Comparison of ENCODE assay signal across 25 cellular contexts in genomic region chr11:76639621-76640020, GRCh38. TPM values are rescaled to one million over a fixed set of nuclear protein-coding genes. Genes with fewer than 3 reads are reported as not detected.
"Had no signal": no experiment of that assay in that cellular context is flagged by ENCODE, and none has a peak within 500 bp of the region (broad histone marks: within the 10 kb centered on the region; RNA-seq: fewer than 3 reads in every experiment).

No MANE protein-coding gene starts in this region.

- H3K27me3 ChIP-seq: stomach, suprapubic skin, tibial nerve had no signal

- ATAC-seq: activated CD4-positive, CD25-positive, alpha-beta regulatory T cell treated with anti-CD3 and anti-CD28 coated beads, Interleukin-2, amount 50 U/mL, for 24 hours; activated T-cell treated with anti-CD3 and anti-CD28 coated beads, Interleukin-2, amount 50 U/mL, for 4 hours; foreskin keratinocyte; right cardiac atrium; T-cell had no signal

- H3K9me3 ChIP-seq: left ventricle myocardium inferior, stomach, suprapubic skin, tibial nerve had no signal

- DNase-seq: activated CD4-positive, alpha-beta T cell treated with anti-CD3 and anti-CD28 coated beads, Interleukin-2, amount 10 ng/mL, durations not matched to agents 24 days and 14 days; activated naive CD4-positive, alpha-beta T cell treated with Interleukin-2 at 50 U/mL for 16 hours; activated naive CD8-positive, alpha-beta T cell treated with anti-CD3 and anti-CD28 coated beads for 36 hours; activated T-cell treated with anti-CD3 and anti-CD28 coated beads, Interleukin-2, amount 50 U/mL, for 4 hours; erythroblast; foreskin keratinocyte; immature natural killer cell; kidney glomerular epithelial cell; left ventricle myocardium inferior; right cardiac atrium; stimulated activated CD4-positive, alpha-beta T cell treated with anti-CD3 and anti-CD28 coated beads, Interleukin-12 subunit alpha, Interleukin-12 subunit beta, amount 100 ng/mL, for 4 hours; stimulated activated CD4-positive, alpha-beta T cell treated with anti-CD3 and anti-CD28 coated beads, Interleukin-4, amount 100 ng/mL, for 4 hours; stomach had no signal

- H3K27ac Mint-ChIP-seq: activated CD4-positive, alpha-beta memory T cell treated with anti-CD3 and anti-CD28 coated beads, Interleukin-2, amount 10 ng/mL, durations not matched to agents 7 days and 5 days; activated CD4-positive, alpha-beta T cell treated with anti-CD3 and anti-CD28 coated beads, Interleukin-2, amount 10 ng/mL, durations not matched to agents 24 days and 14 days; activated naive CD8-positive, alpha-beta T cell treated with anti-CD3 and anti-CD28 coated beads for 36 hours; activated T-helper 2 cell treated with anti-CD3 and anti-CD28 coated beads, Interferon-gamma antibody, Interleukin-2, Interleukin-4, amounts not matched to agents 10 μg/mL and 5 μg/mL and 100 μg/mL, durations not matched to agents 14 hours and 24 hours and 36 hours; immature natural killer cell; nephron; T-cell; T-helper 2 cell treated with Interferon-gamma antibody and Interleukin-4, amounts not matched to agents 5 μg/mL and 100 μg/mL, for 36 hours had no signal

- H3K4me1 ChIP-seq: foreskin keratinocyte, parathyroid adenoma, suprapubic skin had no signal

- H3K9ac ChIP-seq: parathyroid adenoma had no signal

- H3K36me3 ChIP-seq: left ventricle myocardium inferior, stomach, suprapubic skin, tibial nerve had no signal

- H3K4me3 ChIP-seq: coronary artery, left ventricle myocardium inferior, stomach, suprapubic skin, tibial nerve had no signal

- H3K4me3 Mint-ChIP-seq: activated CD4-positive, alpha-beta memory T cell treated with anti-CD3 and anti-CD28 coated beads, Interleukin-2, amount 10 ng/mL, durations not matched to agents 7 days and 5 days; activated CD4-positive, alpha-beta T cell treated with anti-CD3 and anti-CD28 coated beads, Interleukin-2, amount 10 ng/mL, durations not matched to agents 24 days and 14 days; activated naive CD8-positive, alpha-beta T cell treated with anti-CD3 and anti-CD28 coated beads for 36 hours; activated T-cell treated with anti-CD3 and anti-CD28 coated beads, Interleukin-2, amount 50 U/mL, for 4 hours; central memory CD8-positive, alpha-beta T cell; immature natural killer cell; nephron; T-cell; T-helper 2 cell treated with Interferon-gamma antibody and Interleukin-4, amounts not matched to agents 5 μg/mL and 100 μg/mL, for 36 hours had no signal

- H3K36me3 Mint-ChIP-seq: activated naive CD8-positive, alpha-beta T cell treated with anti-CD3 and anti-CD28 coated beads for 36 hours; T-cell had no signal

- H3K27ac ChIP-seq: coronary artery, foreskin keratinocyte, left ventricle myocardium inferior, parathyroid adenoma, stomach, suprapubic skin, tibial nerve, VCaP had no signal

- H3K9me3 Mint-ChIP-seq: activated CD4-positive, alpha-beta memory T cell treated with anti-CD3 and anti-CD28 coated beads, Interleukin-2, amount 10 ng/mL, durations not matched to agents 7 days and 5 days; activated CD4-positive, alpha-beta T cell treated with anti-CD3 and anti-CD28 coated beads, Interleukin-2, amount 10 ng/mL, durations not matched to agents 24 days and 14 days; activated naive CD8-positive, alpha-beta T cell treated with anti-CD3 and anti-CD28 coated beads for 36 hours; activated T-cell treated with anti-CD3 and anti-CD28 coated beads, Interleukin-2, amount 50 U/mL, for 4 hours; central memory CD8-positive, alpha-beta T cell; immature natural killer cell; T-cell; T-helper 2 cell treated with Interferon-gamma antibody and Interleukin-4, amounts not matched to agents 5 μg/mL and 100 μg/mL, for 36 hours had no signal

RNA-seq across cellular contexts. Expression of gene LRRC32, which starts 30.9 kb away (rescaled TPM):
- total RNA-seq: foreskin keratinocyte had no signal
